Comparison of ENCODE assay signal across 8 cellular contexts in genomic region chr13:112483299-112483698, GRCh38.
"Had no signal": no experiment of that assay in that cellular context is flagged by ENCODE, and none has a peak within 500 bp of the region (broad histone marks: within the 10 kb centered on the region; RNA-seq: fewer than 3 reads in every experiment).

No MANE protein-coding gene starts in this region.

- H3K4me3 Mint-ChIP-seq: GM23338, H9, IgD-negative memory B cell had no signal

- H3K4me1 Mint-ChIP-seq: GM23338, H9 had no signal

- DNase-seq: H9, HCEC 1CT, KBM-7 had no signal

- H3K27ac ChIP-seq: HL-60 had no signal

- H3K27me3 Mint-ChIP-seq: IgD-negative memory B cell had no signal

- H3K4me3 ChIP-seq: GM23338 had no signal

- ATAC-seq: GM23338, HepG2 had no signal

- H3K9me3 Mint-ChIP-seq: GM23338, H9 had no signal

- FAIRE-seq: H1, HepG2 had no signal

- H3K27ac Mint-ChIP-seq: GM23338, H9 had no signal
